1 cellular context compared by ENCODE assay signal in the genomic region with DNA sequence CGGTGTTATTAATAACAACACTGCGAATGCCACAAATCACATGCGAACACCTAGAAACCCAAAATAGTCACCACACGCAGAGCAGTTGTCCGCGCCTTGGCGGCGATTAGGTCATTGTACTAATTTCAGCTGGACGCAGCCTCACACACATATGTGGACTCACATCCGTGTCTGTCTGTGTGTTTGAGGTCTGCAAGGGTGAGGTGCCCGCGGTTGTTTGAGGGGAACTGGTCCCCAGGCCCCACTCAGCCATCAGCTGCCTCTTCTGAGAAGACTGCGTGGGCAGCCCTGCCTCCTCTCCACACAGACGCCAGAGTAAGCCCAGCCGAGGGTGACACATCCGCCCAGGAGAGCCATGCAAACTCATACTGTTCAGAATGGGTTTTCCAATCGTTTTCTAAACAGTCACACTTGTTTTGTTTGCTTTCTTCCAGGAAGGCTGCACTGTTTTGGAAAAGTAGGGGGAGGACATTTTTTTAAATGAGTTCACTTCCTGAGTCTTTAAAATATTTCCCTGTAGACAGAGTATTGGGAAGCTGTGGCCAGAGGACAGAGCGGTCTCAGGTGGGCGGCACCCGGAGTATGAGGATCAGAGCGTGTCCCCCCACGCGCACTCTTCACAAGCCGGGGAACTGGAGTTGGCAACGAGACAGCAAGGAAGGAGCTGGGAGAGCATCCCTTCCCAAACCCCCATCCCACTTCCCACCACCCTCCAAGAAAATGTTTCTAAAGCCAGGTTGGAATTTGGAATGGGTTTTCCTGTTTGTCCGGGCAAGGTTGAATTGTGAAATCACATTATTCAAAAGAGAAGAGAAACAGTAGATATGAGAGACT.
TF ChIP-seq lines count a peak whose summit lies in the region.

No MANE protein-coding gene starts in this region.

TF ChIP-seq in K562, 482 proteins besides CTCF, POLR2A, EP300 and RAD21 (continued from another document):
- TF ChIP-seq, protein P1, sequence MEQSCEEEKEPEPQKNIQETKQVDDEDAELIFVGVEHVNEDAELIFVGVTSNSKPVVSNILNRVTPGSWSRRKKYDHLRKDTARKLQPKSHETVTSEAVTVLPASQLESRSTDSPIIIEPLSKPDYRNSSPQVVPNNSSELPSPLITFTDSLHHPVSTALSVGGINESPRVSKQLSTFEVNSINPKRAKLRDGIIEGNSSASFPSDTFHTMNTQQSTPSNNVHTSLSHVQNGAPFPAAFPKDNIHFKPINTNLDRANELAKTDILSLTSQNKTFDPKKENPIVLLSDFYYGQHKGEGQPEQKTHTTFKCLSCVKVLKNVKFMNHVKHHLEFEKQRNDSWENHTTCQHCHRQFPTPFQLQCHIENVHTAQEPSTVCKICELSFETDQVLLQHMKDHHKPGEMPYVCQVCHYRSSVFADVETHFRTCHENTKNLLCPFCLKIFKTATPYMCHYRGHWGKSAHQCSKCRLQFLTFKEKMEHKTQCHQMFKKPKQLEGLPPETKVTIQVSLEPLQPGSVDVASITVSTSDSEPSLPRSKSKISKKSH (CRISPR knock-in tag; IDR thresholded peaks at IDR 0.05): no peak
- TF ChIP-seq RBFOX2 (IDR thresholded peaks at IDR 0.05; ENCODE audit: low read depth, low read length): no peak
- TF ChIP-seq, protein P2, sequence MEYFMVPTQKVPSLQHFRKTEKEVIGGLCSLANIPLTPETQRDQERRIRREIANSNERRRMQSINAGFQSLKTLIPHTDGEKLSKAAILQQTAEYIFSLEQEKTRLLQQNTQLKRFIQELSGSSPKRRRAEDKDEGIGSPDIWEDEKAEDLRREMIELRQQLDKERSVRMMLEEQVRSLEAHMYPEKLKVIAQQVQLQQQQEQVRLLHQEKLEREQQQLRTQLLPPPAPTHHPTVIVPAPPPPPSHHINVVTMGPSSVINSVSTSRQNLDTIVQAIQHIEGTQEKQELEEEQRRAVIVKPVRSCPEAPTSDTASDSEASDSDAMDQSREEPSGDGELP (CRISPR knock-in tag; IDR thresholded peaks at IDR 0.05; ENCODE audit: borderline replicate concordance): 0 out of 2 replicates have a peak, but pooled peaks have one; percentile 40
- TF ChIP-seq, protein P3, sequence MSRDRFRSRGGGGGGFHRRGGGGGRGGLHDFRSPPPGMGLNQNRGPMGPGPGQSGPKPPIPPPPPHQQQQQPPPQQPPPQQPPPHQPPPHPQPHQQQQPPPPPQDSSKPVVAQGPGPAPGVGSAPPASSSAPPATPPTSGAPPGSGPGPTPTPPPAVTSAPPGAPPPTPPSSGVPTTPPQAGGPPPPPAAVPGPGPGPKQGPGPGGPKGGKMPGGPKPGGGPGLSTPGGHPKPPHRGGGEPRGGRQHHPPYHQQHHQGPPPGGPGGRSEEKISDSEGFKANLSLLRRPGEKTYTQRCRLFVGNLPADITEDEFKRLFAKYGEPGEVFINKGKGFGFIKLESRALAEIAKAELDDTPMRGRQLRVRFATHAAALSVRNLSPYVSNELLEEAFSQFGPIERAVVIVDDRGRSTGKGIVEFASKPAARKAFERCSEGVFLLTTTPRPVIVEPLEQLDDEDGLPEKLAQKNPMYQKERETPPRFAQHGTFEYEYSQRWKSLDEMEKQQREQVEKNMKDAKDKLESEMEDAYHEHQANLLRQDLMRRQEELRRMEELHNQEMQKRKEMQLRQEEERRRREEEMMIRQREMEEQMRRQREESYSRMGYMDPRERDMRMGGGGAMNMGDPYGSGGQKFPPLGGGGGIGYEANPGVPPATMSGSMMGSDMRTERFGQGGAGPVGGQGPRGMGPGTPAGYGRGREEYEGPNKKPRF (IDR thresholded peaks at IDR 0.05; ENCODE audit: low read depth, low read length): no peak
- no peak for TF ChIP-seq KDM2B (CRISPR knock-in tag; IDR thresholded peaks at IDR 0.05)
